ENCODE assay signal across 16 cellular contexts in genomic region chr6:119308994-119309657, GRCh38. TPM values are rescaled to one million over a fixed set of nuclear protein-coding genes. Genes with fewer than 3 reads are reported as not detected.
DNase-seq lines count a peak whose midpoint lies in the region; ATAC-seq, FAIRE-seq and TF ChIP-seq lines count a peak whose summit lies in the region.
"Had no signal": no experiment of that assay in that cellular context is flagged by ENCODE, and none has a peak within 500 bp of the region (broad histone marks: within the 10 kb centered on the region; RNA-seq: fewer than 3 reads in every experiment).

No MANE protein-coding gene starts in this region.

- H3K9me2 ChIP-seq in GM23338 (ENCODE audit: insufficient read depth) = no peaks in the 10 kb centered on the region

- no peaks in the 10 kb centered on the region for H3K27me3 ChIP-seq in ACC112 (ENCODE audit: insufficient read depth, low read length)
- H3K27me3 ChIP-seq in GM23338 (ENCODE audit: insufficient read depth) = no peaks in the 10 kb centered on the region
- no peaks in the 10 kb centered on the region for H3K27me3 ChIP-seq in naive thymus-derived CD4-positive, alpha-beta T cell (ENCODE audit: control insufficient read depth in 2 of 2, insufficient read depth in 2 of 2, low read length in 2 of 2)
- H3K27me3 ChIP-seq: brain microvascular endothelial cell, neutrophil had no signal

- no peaks in the 10 kb centered on the region for H3F3A ChIP-seq in GM23338 (replicated peaks; ENCODE audit: low read depth)

- no peaks in the 10 kb centered on the region for H3K27me3 Mint-ChIP-seq in GM23338 (ENCODE audit: insufficient read depth, low read depth, poor library complexity)
- H3K27me3 Mint-ChIP-seq in naive thymus-derived CD4-positive, alpha-beta T cell = no peaks in the 10 kb centered on the region
- H3K27me3 Mint-ChIP-seq: activated T-cell treated with anti-CD3 and anti-CD28 coated beads, Interleukin-2, amount 50 U/mL, for 24 hours; B cell had no signal

- no peaks in the 10 kb centered on the region for H4K20me1 ChIP-seq in GM23338 (replicated peaks; ENCODE audit: insufficient read depth)

- H3K27ac ChIP-seq in ACC112 (ENCODE audit: low read depth, low read length) (peak overlapping the region; percentile 83), GM23338 (ENCODE audit: low read depth) (no peak overlapping the region; the same call in 1 of the 2 replicates), kidney (ENCODE audit: low read depth in 2 of 2, low read length in 2 of 2) (peak overlapping the region; percentile 5 to 36)
- H3K27ac ChIP-seq in naive thymus-derived CD4-positive, alpha-beta T cell (ENCODE audit: low read depth, low read length) = no peak overlapping the region
- H3K27ac ChIP-seq: brain microvascular endothelial cell, neutrophil had no signal

- H3K9me3 Mint-ChIP-seq in GM23338 = no peaks in the 10 kb centered on the region
- H3K9me3 Mint-ChIP-seq in naive thymus-derived CD4-positive, alpha-beta T cell = peaks cover 0 to 2% (median 0%) of the 10 kb centered on the region in 11 donors
- H3K9me3 Mint-ChIP-seq: activated T-cell treated with anti-CD3 and anti-CD28 coated beads, Interleukin-2, amount 50 U/mL, for 24 hours had no signal

- H3K4me3 Mint-ChIP-seq in GM23338 = no peak overlapping the region
- no peak overlapping the region for H3K4me3 Mint-ChIP-seq in naive thymus-derived CD4-positive, alpha-beta T cell
- H3K4me3 Mint-ChIP-seq: activated T-cell treated with anti-CD3 and anti-CD28 coated beads, Interleukin-2, amount 50 U/mL, for 24 hours; B cell had no signal

- ATAC-seq in GM23338 (no peak), GM19397 (IDR thresholded peaks at IDR 0.05; ENCODE audit: unreplicated experiment) (no peak)
- ATAC-seq in naive thymus-derived CD4-positive, alpha-beta T cell = no peak
- ATAC-seq: Panc1 had no signal

- CTCF ChIA-PET in naive thymus-derived CD4-positive, alpha-beta T cell (lab: Charles Lee) = no interaction called here

- no peaks in the 10 kb centered on the region for H3K79me2 ChIP-seq in ACC112 (ENCODE audit: control insufficient read depth, insufficient read depth, low read length, unreplicated experiment)
- H3K79me2 ChIP-seq in GM23338 (replicated peaks; ENCODE audit: insufficient read depth) = no peaks in the 10 kb centered on the region

- TF ChIP-seq CTCF in GM23338 (conservative IDR thresholded peaks at IDR 0.05; ENCODE audit: low read depth in 2 of 2) (no peak), kidney (IDR thresholded peaks at IDR 0.05; ENCODE audit: borderline replicate concordance, extremely low read depth, insufficient read depth) (no peak)

- no peak overlapping the region for H3K4me2 ChIP-seq in GM23338

- peaks cover 28% of the 10 kb centered on the region for H3K4me1 ChIP-seq in ACC112 (ENCODE audit: control insufficient read depth, insufficient read depth, low read length, unreplicated experiment)
- no peaks in the 10 kb centered on the region for H3K4me1 ChIP-seq in GM23338 (ENCODE audit: insufficient read depth)
- peaks cover 18 to 29% of the 10 kb centered on the region in 2 donors for H3K4me1 ChIP-seq in kidney (ENCODE audit: control insufficient read depth in 1 of 2, insufficient read depth in 1 of 2, low read depth in 1 of 2, low read length in 2 of 2)
- peaks cover 17 to 20% of the 10 kb centered on the region in 2 donors for H3K4me1 ChIP-seq in naive thymus-derived CD4-positive, alpha-beta T cell (ENCODE audit: control insufficient read depth in 2 of 2, insufficient read depth in 2 of 2, low read length in 2 of 2)

- POLR2A ChIA-PET in naive thymus-derived CD4-positive, alpha-beta T cell (lab: Charles Lee) = no interaction called here

- H3K36me3 ChIP-seq in ACC112 (ENCODE audit: insufficient read depth, low read length) (peaks cover 13% of the 10 kb centered on the region; the same call in 1 of the 2 replicates), GM23338 (ENCODE audit: insufficient read depth) (no peaks in the 10 kb centered on the region), kidney (ENCODE audit: control insufficient read depth in 1 of 2, insufficient read depth in 2 of 2, low read length in 2 of 2) (peaks cover 0 to 4% of the 10 kb centered on the region in 2 donors)
- H3K36me3 ChIP-seq in naive thymus-derived CD4-positive, alpha-beta T cell (ENCODE audit: control insufficient read depth in 2 of 3, insufficient read depth in 3 of 3, low read length in 3 of 3) = no peaks in the 10 kb centered on the region
- H3K36me3 ChIP-seq: brain microvascular endothelial cell, neutrophil had no signal

- no peaks in the 10 kb centered on the region for H3K36me3 Mint-ChIP-seq in GM23338 (ENCODE audit: low read depth)
- H3K36me3 Mint-ChIP-seq in naive thymus-derived CD4-positive, alpha-beta T cell = peaks cover 0 to 16% (median 4%) of the 10 kb centered on the region in 5 donors

- H3K27ac Mint-ChIP-seq in GM23338 = peak overlapping the region; percentile 89
- peak overlapping the region in 1 of 9 donors; percentile 26 for H3K27ac Mint-ChIP-seq in naive thymus-derived CD4-positive, alpha-beta T cell
- H3K27ac Mint-ChIP-seq: activated T-cell treated with anti-CD3 and anti-CD28 coated beads, Interleukin-2, amount 50 U/mL, for 24 hours; B cell had no signal

- no peaks in the 10 kb centered on the region for H3K9me3 ChIP-seq in kidney (ENCODE audit: control insufficient read depth in 1 of 2, low read length in 2 of 2)
- H3K9me3 ChIP-seq in naive thymus-derived CD4-positive, alpha-beta T cell (ENCODE audit: control insufficient read depth in 2 of 3, low read length in 3 of 3) = no peaks in the 10 kb centered on the region
- H3K9me3 ChIP-seq: neutrophil had no signal

- H3K4me3 ChIP-seq in ACC112 (ENCODE audit: low read depth, low read length) (no peak overlapping the region), GM23338 (no peak overlapping the region), kidney (ENCODE audit: low read length in 2 of 2) (no peak overlapping the region)
- no peak overlapping the region for H3K4me3 ChIP-seq in naive thymus-derived CD4-positive, alpha-beta T cell (ENCODE audit: low read length)

- H3K9ac ChIP-seq in kidney (ENCODE audit: low read length in 2 of 2) = no peak overlapping the region

- no peak for FAIRE-seq in RCC 7860 (lab: Jason Lieb, UNC)
- FAIRE-seq in kidney (lab: Jason Lieb, UNC) = peak; percentile 73
- FAIRE-seq: TTC549 had no signal

- H3K4me1 Mint-ChIP-seq in GM23338 = peaks cover 14% of the 10 kb centered on the region
- peaks cover 15 to 56% (median 22%) of the 10 kb centered on the region in 7 donors for H3K4me1 Mint-ChIP-seq in naive thymus-derived CD4-positive, alpha-beta T cell

- no peak overlapping the region for H2AFZ ChIP-seq in ACC112 (ENCODE audit: low read length, unreplicated experiment)
- H2AFZ ChIP-seq in GM23338 = no peak overlapping the region

- intact Hi-C loops in kidney (cut with DNase I) = no loop called here
- intact Hi-C loops in naive thymus-derived CD4-positive, alpha-beta T cell (cut with micrococcal nuclease) = no loop called here

- no peak for DNase-seq in GM23338 (ENCODE audit: low spot score)
- peak; percentile 36 for DNase-seq in RCC 7860 (ENCODE audit: low spot score)
- no peak for DNase-seq in kidney
- DNase-seq in naive thymus-derived CD4-positive, alpha-beta T cell = no peak
- DNase-seq in NCI-H1092 (lab: John Stamatoyannopoulos, UW) = no peak
- DNase-seq in NCI-H774 (lab: John Stamatoyannopoulos, UW) = no peak
- DNase-seq: activated T-cell treated with anti-CD3 and anti-CD28 coated beads, Interleukin-2, amount 50 U/mL, for 24 hours; brain microvascular endothelial cell; GF-D8; stimulated activated naive CD4-positive, alpha-beta T cell treated with Interleukin-2 at 50 U/mL for 16 hours had no signal

RNA-seq across cellular contexts. Expression of gene MAN1A1, which starts 40.4 kb away (rescaled TPM):
- total RNA-seq in GM23338 (2014; rRNA removed; shearing (Covaris generic)) = 7.0 and 8.7 TPM in 2 replicates
- polyA plus RNA-seq in GM23338 (2016; fragmentation: Nextera tagmentation; extraction: Ambion mirVana) = 1.9 and 2.0 TPM in 2 replicates
- 68.5 TPM for total RNA-seq in kidney
- polyA plus RNA-seq in kidney (ENCODE audit: insufficient read depth, low read depth, low replicate concordance) = 30.4 TPM
- total RNA-seq in naive thymus-derived CD4-positive, alpha-beta T cell = 10 to 100 TPM in 2 of 5 experiments, 1 to 10 TPM in 3; 8.3 to 22.3 (median 8.5) TPM
- 1 to 10 TPM; 5.4 to 7.1 TPM for polyA plus RNA-seq in naive thymus-derived CD4-positive, alpha-beta T cell

Comparison
In these comparisons a context has a peak if more than half of its experiments do, and no peak if none do; other contexts are left out.
1. H3K27ac ChIP-seq: peak in ACC112 (single experiment) and kidney (2 of 2); none in GM23338 (single experiment) and naive thymus-derived CD4-positive, alpha-beta T cell (single experiment).